ENCODE assay signal across 1 cellular context in the genomic region with DNA sequence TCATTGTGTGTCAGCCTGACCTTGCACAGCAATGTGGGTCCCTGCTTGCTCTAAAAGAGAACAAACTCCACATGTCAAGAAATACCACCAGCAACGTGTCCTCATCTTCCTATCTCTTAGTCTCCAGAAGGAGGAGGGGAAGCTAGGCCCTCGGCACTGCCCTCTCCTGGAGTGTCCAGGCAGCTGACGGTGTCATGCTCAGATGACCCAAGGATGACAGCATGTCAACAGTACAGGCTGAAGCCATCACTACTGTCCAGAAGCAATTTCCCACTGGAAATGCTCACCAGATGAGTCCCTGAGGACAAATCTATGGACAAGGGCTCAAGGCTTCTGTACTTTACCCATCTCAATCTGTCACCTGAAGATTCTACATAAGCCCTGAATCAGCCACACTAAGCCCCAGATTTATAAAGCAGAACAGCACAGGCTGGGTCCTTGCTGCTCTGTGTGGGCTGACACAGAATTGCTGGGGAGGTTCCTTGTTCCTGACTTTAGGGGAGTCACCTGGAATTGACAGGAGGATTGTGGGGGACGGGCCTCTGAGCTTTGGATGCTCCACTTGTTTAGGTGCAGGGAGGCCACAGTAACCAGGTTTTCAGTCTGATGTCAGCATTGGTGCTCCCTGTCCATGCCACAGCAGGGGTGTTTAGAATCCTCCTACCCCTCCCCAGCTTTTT.
A peak's percentile ranks its signal among the peaks of the same experiment; 100 is the strongest.
TF ChIP-seq lines count a peak whose summit lies in the region.

No MANE protein-coding gene starts in this region.

TF ChIP-seq in HepG2, 621 proteins besides CTCF, POLR2A, EP300 and RAD21 (continued from another document):
- TF ChIP-seq, protein P1, sequence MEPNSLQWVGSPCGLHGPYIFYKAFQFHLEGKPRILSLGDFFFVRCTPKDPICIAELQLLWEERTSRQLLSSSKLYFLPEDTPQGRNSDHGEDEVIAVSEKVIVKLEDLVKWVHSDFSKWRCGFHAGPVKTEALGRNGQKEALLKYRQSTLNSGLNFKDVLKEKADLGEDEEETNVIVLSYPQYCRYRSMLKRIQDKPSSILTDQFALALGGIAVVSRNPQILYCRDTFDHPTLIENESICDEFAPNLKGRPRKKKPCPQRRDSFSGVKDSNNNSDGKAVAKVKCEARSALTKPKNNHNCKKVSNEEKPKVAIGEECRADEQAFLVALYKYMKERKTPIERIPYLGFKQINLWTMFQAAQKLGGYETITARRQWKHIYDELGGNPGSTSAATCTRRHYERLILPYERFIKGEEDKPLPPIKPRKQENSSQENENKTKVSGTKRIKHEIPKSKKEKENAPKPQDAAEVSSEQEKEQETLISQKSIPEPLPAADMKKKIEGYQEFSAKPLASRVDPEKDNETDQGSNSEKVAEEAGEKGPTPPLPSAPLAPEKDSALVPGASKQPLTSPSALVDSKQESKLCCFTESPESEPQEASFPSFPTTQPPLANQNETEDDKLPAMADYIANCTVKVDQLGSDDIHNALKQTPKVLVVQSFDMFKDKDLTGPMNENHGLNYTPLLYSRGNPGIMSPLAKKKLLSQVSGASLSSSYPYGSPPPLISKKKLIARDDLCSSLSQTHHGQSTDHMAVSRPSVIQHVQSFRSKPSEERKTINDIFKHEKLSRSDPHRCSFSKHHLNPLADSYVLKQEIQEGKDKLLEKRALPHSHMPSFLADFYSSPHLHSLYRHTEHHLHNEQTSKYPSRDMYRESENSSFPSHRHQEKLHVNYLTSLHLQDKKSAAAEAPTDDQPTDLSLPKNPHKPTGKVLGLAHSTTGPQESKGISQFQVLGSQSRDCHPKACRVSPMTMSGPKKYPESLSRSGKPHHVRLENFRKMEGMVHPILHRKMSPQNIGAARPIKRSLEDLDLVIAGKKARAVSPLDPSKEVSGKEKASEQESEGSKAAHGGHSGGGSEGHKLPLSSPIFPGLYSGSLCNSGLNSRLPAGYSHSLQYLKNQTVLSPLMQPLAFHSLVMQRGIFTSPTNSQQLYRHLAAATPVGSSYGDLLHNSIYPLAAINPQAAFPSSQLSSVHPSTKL (CRISPR knock-in tag; IDR thresholded peaks at IDR 0.05) = peak; percentile 41; the same call in 1 of the 2 replicates
- TF ChIP-seq SMC3 (IDR thresholded peaks at IDR 0.05; ENCODE audit: low read length) (peak; percentile 97), TEAD3 (CRISPR knock-in tag; optimal IDR thresholded peaks at IDR 0.05; ENCODE audit: borderline replicate concordance) (peak; percentile 76), IRF2 (CRISPR knock-in tag; IDR thresholded peaks at IDR 0.05) (0 out of 2 replicates have a peak, but pooled peaks have one; percentile 40), SNRNP70 (IDR thresholded peaks at IDR 0.05; ENCODE audit: low read depth, low read length) (no peak)
